8 cellular contexts compared by ENCODE assay signal in genomic region chr6:158008894-158009891, GRCh38. TPM values are rescaled to one million over a fixed set of nuclear protein-coding genes. Genes with fewer than 3 reads are reported as not detected.
DNase-seq lines count a peak whose midpoint lies in the region; ATAC-seq, FAIRE-seq and TF ChIP-seq lines count a peak whose summit lies in the region.

No MANE protein-coding gene starts in this region.

- peaks cover 48% of the 10 kb centered on the region for H3K36me3 Mint-ChIP-seq in activated CD4-positive, alpha-beta memory T cell treated with anti-CD3 and anti-CD28 coated beads, Interleukin-2, amount 10 ng/mL, durations not matched to agents 7 days and 5 days (ENCODE audit: low read depth)

- POLR2A ChIA-PET in activated CD4-positive, alpha-beta memory T cell treated with anti-CD3 and anti-CD28 coated beads, Interleukin-2, amount 10 ng/mL, durations not matched to agents 7 days and 5 days (lab: Charles Lee), result no interaction called here

- peaks cover 75% of the 10 kb centered on the region for H3K4me1 Mint-ChIP-seq in activated CD4-positive, alpha-beta memory T cell treated with anti-CD3 and anti-CD28 coated beads, Interleukin-2, amount 10 ng/mL, durations not matched to agents 7 days and 5 days

- ATAC-seq in HG03565 (IDR thresholded peaks at IDR 0.05; ENCODE audit: unreplicated experiment), result peak; percentile 37
- peak in 3 of 4 donors; percentile 33 to 61 (median 38) for ATAC-seq in pancreas
- no peak for ATAC-seq in GM18870 (IDR thresholded peaks at IDR 0.05; ENCODE audit: unreplicated experiment)

- H3K36me3 ChIP-seq in ACC112 (ENCODE audit: insufficient read depth, low read length), result no peaks in the 10 kb centered on the region; the same call in 1 of the 2 replicates
- H3K36me3 ChIP-seq in pancreas, result no peaks in the 10 kb centered on the region

- H3K9me3 ChIP-seq in pancreas, result no peaks in the 10 kb centered on the region

- no peak overlapping the region for H2AFZ ChIP-seq in ACC112 (ENCODE audit: low read length, unreplicated experiment)

- TF ChIP-seq CTCF in pancreas (IDR thresholded peaks at IDR 0.05) (no peak), GM10266 (IDR thresholded peaks at IDR 0.05; ENCODE audit: control insufficient read depth, insufficient read depth, low read depth, missing control alignments) (no peak)

- DNase-seq in activated CD4-positive, alpha-beta memory T cell treated with anti-CD3 and anti-CD28 coated beads, Interleukin-2, amount 10 ng/mL, durations not matched to agents 7 days and 5 days, result peak; percentile 30
- peak; percentile 85 for DNase-seq in fibroblast of gingiva (ENCODE audit: low read depth)
- DNase-seq in pancreas, result peak in 3 of 6 donors; percentile 45 to 66 (median 59)
- DNase-seq in GM10266 (ENCODE audit: extremely low spot score), result no peak
- no peak for DNase-seq in NOMO-1 (lab: John Stamatoyannopoulos, UW; ENCODE audit: unreplicated experiment in 2 of 2)

- FAIRE-seq in pancreas (lab: Jason Lieb, UNC), result no peak

- CTCF ChIA-PET in activated CD4-positive, alpha-beta memory T cell treated with anti-CD3 and anti-CD28 coated beads, Interleukin-2, amount 10 ng/mL, durations not matched to agents 7 days and 5 days (lab: Charles Lee), result interaction anchor here (1.2 to 1.9 kb wide), 3 partner anchors 10 to 17 kb away, joined by 3 to 11 read pairs (median 9); no protein-coding TSS in a partner anchor

- 62 to 63% methylated on average over 19 of the region's 19 CpGs for WGBS in pancreas, 2 donors

- no peak overlapping the region for H3K4me3 ChIP-seq in ACC112 (ENCODE audit: low read depth, low read length)
- no peak overlapping the region for H3K4me3 ChIP-seq in pancreas

- no peaks in the 10 kb centered on the region for H3K27me3 Mint-ChIP-seq in activated CD4-positive, alpha-beta memory T cell treated with anti-CD3 and anti-CD28 coated beads, Interleukin-2, amount 10 ng/mL, durations not matched to agents 7 days and 5 days

- H3K27ac ChIP-seq in ACC112 (ENCODE audit: low read depth, low read length), result peak overlapping the region; percentile 54
- peak overlapping the region; percentile 18 to 73 (median 55) for H3K27ac ChIP-seq in pancreas

- H3K79me2 ChIP-seq in ACC112 (ENCODE audit: control insufficient read depth, insufficient read depth, low read length, unreplicated experiment), result peaks cover 95% of the 10 kb centered on the region

- peak overlapping the region; percentile 87 for H3K27ac Mint-ChIP-seq in activated CD4-positive, alpha-beta memory T cell treated with anti-CD3 and anti-CD28 coated beads, Interleukin-2, amount 10 ng/mL, durations not matched to agents 7 days and 5 days

- H3K9me3 Mint-ChIP-seq in activated CD4-positive, alpha-beta memory T cell treated with anti-CD3 and anti-CD28 coated beads, Interleukin-2, amount 10 ng/mL, durations not matched to agents 7 days and 5 days, result no peaks in the 10 kb centered on the region

- H3K27me3 ChIP-seq in ACC112 (ENCODE audit: insufficient read depth, low read length) (no peaks in the 10 kb centered on the region), pancreas (no peaks in the 10 kb centered on the region)

- intact Hi-C loops in pancreas (cut with DNase I), result no loop called here

- H3K4me3 Mint-ChIP-seq in activated CD4-positive, alpha-beta memory T cell treated with anti-CD3 and anti-CD28 coated beads, Interleukin-2, amount 10 ng/mL, durations not matched to agents 7 days and 5 days, result peak overlapping the region; percentile 37

- H3K4me1 ChIP-seq in ACC112 (ENCODE audit: control insufficient read depth, insufficient read depth, low read length, unreplicated experiment), result peaks cover 40% of the 10 kb centered on the region
- H3K4me1 ChIP-seq in pancreas, result peaks cover 0 to 19% (median 5%) of the 10 kb centered on the region in 3 donors

RNA-seq across cellular contexts. Expression of gene SYNJ2, which starts 27.5 kb away (rescaled TPM):
- total RNA-seq in activated CD4-positive, alpha-beta memory T cell treated with anti-CD3 and anti-CD28 coated beads, Interleukin-2, amount 10 ng/mL, durations not matched to agents 7 days and 5 days, result 10 to 100 TPM; 36.8 to 39.1 TPM
- 10 to 100 TPM in 3 of 6 donors, 1 to 10 TPM in 3; 8.1 to 17.1 (median 10.1) TPM for total RNA-seq in pancreas
- 1 to 10 TPM; 7.9 to 8.6 TPM for polyA plus RNA-seq in pancreas

Comparison
In these comparisons a context has a peak if more than half of its experiments do, and no peak if none do; other contexts are left out.
1. DNase-seq: peak in activated CD4-positive, alpha-beta memory T cell treated with anti-CD3 and anti-CD28 coated beads, Interleukin-2, amount 10 ng/mL, durations not matched to agents 7 days and 5 days (single experiment) and fibroblast of gingiva (single experiment); none in GM10266 (single experiment) and NOMO-1 (0 of 2).